In the genomic region with DNA sequence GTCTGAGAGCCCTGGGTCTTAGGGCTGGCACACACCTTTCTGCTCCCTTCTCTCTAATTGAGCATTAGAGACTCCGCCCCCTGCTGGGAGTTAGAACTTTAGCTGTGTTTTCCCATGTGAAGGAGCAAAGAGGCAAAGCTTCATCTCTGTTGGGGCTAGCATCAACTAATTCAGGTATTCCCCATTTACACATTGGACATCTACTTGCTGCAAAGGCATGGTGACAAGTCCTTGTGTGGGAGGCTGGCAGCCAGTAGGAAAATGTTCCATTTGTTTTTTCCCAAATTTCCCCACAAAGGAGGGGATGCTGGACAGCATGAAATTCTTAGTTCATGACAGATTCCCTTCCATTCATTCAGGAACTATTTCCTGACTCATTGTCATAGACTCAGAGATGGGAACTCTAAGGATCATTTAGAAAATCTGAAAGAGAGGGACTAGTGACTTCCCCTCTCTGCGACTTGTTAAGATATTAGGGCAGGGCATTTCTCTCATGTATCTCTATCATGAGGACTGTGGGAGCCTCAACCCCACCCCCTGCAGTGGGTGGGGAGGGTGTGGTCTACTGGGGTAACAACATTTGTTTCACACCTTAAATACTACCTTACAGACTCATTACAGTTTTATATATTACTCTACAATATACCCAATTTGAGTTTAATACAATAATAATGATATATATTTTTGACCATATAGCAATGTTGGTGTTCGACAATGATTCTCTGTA, we compare ENCODE assay signal across 8 cellular contexts. TPM values are rescaled to one million over a fixed set of nuclear protein-coding genes. Genes with fewer than 3 reads are reported as not detected.
DNase-seq lines count a peak whose midpoint lies in the region; ATAC-seq and TF ChIP-seq lines count a peak whose summit lies in the region.

No MANE protein-coding gene starts in this region.

- no peaks in the 10 kb centered on the region for H3K4me1 ChIP-seq in HEK293 (ENCODE audit: control insufficient read depth, insufficient read depth, low read length)

- peak overlapping the region; percentile 85 for H3K4me3 Mint-ChIP-seq in activated naive CD4-positive, alpha-beta T cell treated with anti-CD3 and anti-CD28 coated beads for 36 hours

- ATAC-seq in HG02642 (IDR thresholded peaks at IDR 0.05; ENCODE audit: poor library complexity, unreplicated experiment) = no peak

- no peaks in the 10 kb centered on the region; the same call in 1 of the 2 replicates for H3K9me3 ChIP-seq in AG04450 (ENCODE audit: control insufficient read depth, insufficient read depth, low read length)
- no peaks in the 10 kb centered on the region for H3K9me3 ChIP-seq in HEK293 (ENCODE audit: control insufficient read depth, insufficient read depth, low read depth, low read length)

- H3K27me3 Mint-ChIP-seq in activated naive CD4-positive, alpha-beta T cell treated with anti-CD3 and anti-CD28 coated beads for 36 hours (ENCODE audit: low read depth) = no peaks in the 10 kb centered on the region

- no peaks in the 10 kb centered on the region for H3K27me3 ChIP-seq in AG04450 (ENCODE audit: control insufficient read depth, insufficient read depth, low read length)

- no peaks in the 10 kb centered on the region for H3K36me3 ChIP-seq in HEK293 (ENCODE audit: control insufficient read depth in 2 of 2, insufficient read depth in 1 of 2, low read length in 2 of 2)

- H3K27ac Mint-ChIP-seq in activated naive CD4-positive, alpha-beta T cell treated with anti-CD3 and anti-CD28 coated beads for 36 hours = peak overlapping the region; percentile 97

- H3K27ac ChIP-seq in AG04450 (ENCODE audit: low read depth, low read length) = peak overlapping the region; percentile 42
- no peak overlapping the region for H3K27ac ChIP-seq in HEK293 (ENCODE audit: extremely low read depth, low read depth, low read length)

- CTCF ChIA-PET in AG04450 (lab: Charles Lee) (no interaction called here), HEK293 (lab: Yijun Ruan, JAX) (no interaction called here)
- CTCF ChIA-PET in activated naive CD4-positive, alpha-beta T cell treated with anti-CD3 and anti-CD28 coated beads for 36 hours (lab: Charles Lee) = interaction anchor here (1.0 to 3.1 kb wide), 7 partner anchors 12 to 143 kb away, joined by 3 to 16 read pairs (median 11); no protein-coding TSS in a partner anchor

- intact Hi-C loops in activated naive CD4-positive, alpha-beta T cell treated with anti-CD3 and anti-CD28 coated beads for 36 hours (cut with micrococcal nuclease) = loop anchor here (1.0 to 10.0 kb wide), 6 partner anchors 144 to 1248 kb away; a partner anchor contains a TSS
- intact Hi-C loops in head of caudate nucleus (cut with DNase I) = no loop called here

- H3K4me3 ChIP-seq in AG04450 (ENCODE audit: low read depth, low read length) (peak overlapping the region; percentile 98), HEK293 (ENCODE audit: low read depth, low read length) (no peak overlapping the region)

- POLR2A ChIA-PET in AG04450 (lab: Yijun Ruan, JAX) (interaction anchor here (0.7 to 1.8 kb wide), 2 partner anchors 154 to 166 kb away, joined by 3 to 5 read pairs; no protein-coding TSS in a partner anchor), HEK293 (lab: Yijun Ruan, JAX) (no interaction called here)

- DNase-seq in AG04450 (ENCODE audit: low read depth, low spot score) (no peak), kidney tubule cell (ENCODE audit: low spot score) (peak; percentile 91), head of caudate nucleus (no peak), OCI-M2 (lab: John Stamatoyannopoulos, UW; ENCODE audit: unreplicated experiment) (no peak), NCI-H2171 treated with DMSO at 0.1 percent for 48 hours (lab: John Stamatoyannopoulos, UW) (no peak)
- DNase-seq in activated naive CD4-positive, alpha-beta T cell treated with anti-CD3 and anti-CD28 coated beads for 36 hours = peak; percentile 86

- H3K9me3 Mint-ChIP-seq in activated naive CD4-positive, alpha-beta T cell treated with anti-CD3 and anti-CD28 coated beads for 36 hours = no peaks in the 10 kb centered on the region

- no peak for TF ChIP-seq CTCF in AG04450 (IDR thresholded peaks at IDR 0.05; ENCODE audit: low read depth, low read length)
- no peak for TF ChIP-seq CTCF in HEK293 (tag by site-specific recombination; IDR thresholded peaks at IDR 0.05)

- peaks cover 48% of the 10 kb centered on the region for H3K36me3 Mint-ChIP-seq in activated naive CD4-positive, alpha-beta T cell treated with anti-CD3 and anti-CD28 coated beads for 36 hours (ENCODE audit: low read depth)

- peaks cover 64% of the 10 kb centered on the region for H3K4me1 Mint-ChIP-seq in activated naive CD4-positive, alpha-beta T cell treated with anti-CD3 and anti-CD28 coated beads for 36 hours (ENCODE audit: low read depth)

TF ChIP-seq in HEK293, 187 proteins besides CTCF, POLR2A, EP300 and RAD21:
- TF ChIP-seq ZEB2 (tag by site-specific recombination; IDR thresholded peaks at IDR 0.05) (no peak), ZFP37 (tag by site-specific recombination; IDR thresholded peaks at IDR 0.05) (peak; percentile 72), KLF7 (tag by site-specific recombination; IDR thresholded peaks at IDR 0.05; ENCODE audit: borderline replicate concordance) (no peak), SCRT2 (tag by site-specific recombination; IDR thresholded peaks at IDR 0.05) (no peak)

RNA-seq across cellular contexts. Expression of a gene that starts 3.7 kb away (rescaled TPM):
- 1,799 and 1,817 TPM in 2 replicates for polyA plus RNA-seq in AG04450 (2011; rRNA removed)
- 2,797 and 2,845 TPM in 2 replicates for polyA minus RNA-seq in AG04450 (2011; rRNA and poly(A)+ RNA removed)
- total RNA-seq in activated naive CD4-positive, alpha-beta T cell treated with anti-CD3 and anti-CD28 coated beads for 36 hours = 100 to 1,000 TPM; 389 to 405 TPM

Comparison
In these comparisons a context has a peak if more than half of its experiments do, and no peak if none do; other contexts are left out.
1. DNase-seq: peak in activated naive CD4-positive, alpha-beta T cell treated with anti-CD3 and anti-CD28 coated beads for 36 hours (single experiment) and kidney tubule cell (single experiment); none in AG04450 (single experiment), head of caudate nucleus (0 of 42), OCI-M2 (single experiment) and NCI-H2171 treated with DMSO at 0.1 percent for 48 hours (single experiment).